In genomic region chr9:113444736-113445135, GRCh38 we compare ENCODE assay signal across 22 cellular contexts. TPM values are rescaled to one million over a fixed set of nuclear protein-coding genes. Genes with fewer than 3 reads are reported as not detected.
"Had no signal": no experiment of that assay in that cellular context is flagged by ENCODE, and none has a peak within 500 bp of the region (broad histone marks: within the 10 kb centered on the region; RNA-seq: fewer than 3 reads in every experiment).

No MANE protein-coding gene starts in this region.

- H3K27me3 ChIP-seq: body of pancreas, heart left ventricle, sigmoid colon, stomach, suprapubic skin, tibial nerve had no signal

- H3K27me3 Mint-ChIP-seq: activated CD4-positive, alpha-beta memory T cell treated with anti-CD3 and anti-CD28 coated beads, Interleukin-2, amount 10 ng/mL, durations not matched to agents 7 days and 5 days; activated naive CD4-positive, alpha-beta T cell treated with anti-CD3 and anti-CD28 coated beads, Interleukin-2, amount 10 ng/mL, durations not matched to agents 7 days and 5 days; stimulated activated memory B cell treated with anti-CD40 and anti-IgM and Interleukin-4, amounts not matched to agents 10 μg/mL and 1 μg/mL and 100 μg/mL, for 72 hours had no signal

- H3K9me3 ChIP-seq: body of pancreas, heart left ventricle, mucosa of descending colon, sigmoid colon, stomach, suprapubic skin, tibial nerve had no signal

- H3K4me3 Mint-ChIP-seq: activated CD4-positive, alpha-beta memory T cell treated with anti-CD3 and anti-CD28 coated beads, Interleukin-2, amount 10 ng/mL, durations not matched to agents 7 days and 5 days; activated naive CD4-positive, alpha-beta T cell treated with anti-CD3 and anti-CD28 coated beads, Interleukin-2, amount 10 ng/mL, durations not matched to agents 7 days and 5 days; activated T-cell treated with anti-CD3 and anti-CD28 coated beads, Interleukin-2, amount 50 U/mL, for 72 hours; neural crest cell; stimulated activated memory B cell treated with anti-CD40 and anti-IgM and Interleukin-4, amounts not matched to agents 10 μg/mL and 1 μg/mL and 100 μg/mL, for 72 hours had no signal

- H3K36me3 Mint-ChIP-seq: activated naive CD4-positive, alpha-beta T cell treated with anti-CD3 and anti-CD28 coated beads, Interleukin-2, amount 10 ng/mL, durations not matched to agents 7 days and 5 days; stimulated activated memory B cell treated with anti-CD40 and anti-IgM and Interleukin-4, amounts not matched to agents 10 μg/mL and 1 μg/mL and 100 μg/mL, for 72 hours had no signal

- H3K36me3 ChIP-seq: heart left ventricle, sigmoid colon, stomach, suprapubic skin, tibial nerve had no signal

- ATAC-seq: activated T-cell treated with anti-CD3 and anti-CD28 coated beads, Interleukin-2, amount 50 U/mL, for 72 hours; body of pancreas; heart left ventricle; left colon; mucosa of descending colon; stimulated activated memory B cell treated with anti-CD40 and anti-IgM and Interleukin-4, amounts not matched to agents 10 μg/mL and 1 μg/mL and 100 μg/mL, for 72 hours had no signal

- H3K9me3 Mint-ChIP-seq: activated CD4-positive, alpha-beta memory T cell treated with anti-CD3 and anti-CD28 coated beads, Interleukin-2, amount 10 ng/mL, durations not matched to agents 7 days and 5 days; activated naive CD4-positive, alpha-beta T cell treated with anti-CD3 and anti-CD28 coated beads, Interleukin-2, amount 10 ng/mL, durations not matched to agents 7 days and 5 days; activated T-cell treated with anti-CD3 and anti-CD28 coated beads, Interleukin-2, amount 50 U/mL, for 72 hours; neural crest cell; stimulated activated memory B cell treated with anti-CD40 and anti-IgM and Interleukin-4, amounts not matched to agents 10 μg/mL and 1 μg/mL and 100 μg/mL, for 72 hours had no signal

- DNase-seq: activated CD4-positive, alpha-beta memory T cell treated with anti-CD3 and anti-CD28 coated beads, Interleukin-2, amount 10 ng/mL, durations not matched to agents 7 days and 5 days; activated CD4-positive, alpha-beta T cell treated with anti-CD3 and anti-CD28 coated beads for 48 hours; activated CD4-positive, CD25-positive, alpha-beta regulatory T cell; activated effector memory CD4-positive, alpha-beta T cell treated with Interleukin-2 at 50 U/mL for 16 hours; activated naive CD4-positive, alpha-beta T cell treated with anti-CD3 and anti-CD28 coated beads, Interleukin-2, amount 10 ng/mL, durations not matched to agents 7 days and 5 days; activated T-cell treated with anti-CD3 and anti-CD28 coated beads, Interleukin-2, amount 50 U/mL, for 72 hours; body of pancreas; effector CD4-positive, alpha-beta T cell; heart left ventricle; left colon; mesenchymal stem cell; mucosa of descending colon; posterior cingulate gyrus; sigmoid colon; stimulated activated CD4-positive, alpha-beta T cell treated with anti-CD3 and anti-CD28 coated beads, Interleukin-15, amount 100 ng/mL, for 24 hours; stomach had no signal

- H3K27ac Mint-ChIP-seq: activated CD4-positive, alpha-beta memory T cell treated with anti-CD3 and anti-CD28 coated beads, Interleukin-2, amount 10 ng/mL, durations not matched to agents 7 days and 5 days; activated naive CD4-positive, alpha-beta T cell treated with anti-CD3 and anti-CD28 coated beads, Interleukin-2, amount 10 ng/mL, durations not matched to agents 7 days and 5 days; activated T-cell treated with anti-CD3 and anti-CD28 coated beads, Interleukin-2, amount 50 U/mL, for 72 hours; stimulated activated memory B cell treated with anti-CD40 and anti-IgM and Interleukin-4, amounts not matched to agents 10 μg/mL and 1 μg/mL and 100 μg/mL, for 72 hours had no signal

- H3K4me3 ChIP-seq: body of pancreas, heart left ventricle, mucosa of descending colon, sigmoid colon, smooth muscle cell, stomach, suprapubic skin, tibial nerve had no signal

- H3K4me1 ChIP-seq: body of pancreas, suprapubic skin had no signal

- H3K4me2 ChIP-seq: smooth muscle cell had no signal

- H3K4me1 Mint-ChIP-seq: activated CD4-positive, alpha-beta memory T cell treated with anti-CD3 and anti-CD28 coated beads, Interleukin-2, amount 10 ng/mL, durations not matched to agents 7 days and 5 days; stimulated activated memory B cell treated with anti-CD40 and anti-IgM and Interleukin-4, amounts not matched to agents 10 μg/mL and 1 μg/mL and 100 μg/mL, for 72 hours had no signal

- H3K27ac ChIP-seq: body of pancreas, heart left ventricle, sigmoid colon, stomach, suprapubic skin, tibial nerve had no signal

RNA-seq across cellular contexts. Expression of gene C9orf43, which starts 34.2 kb away (rescaled TPM):
- total RNA-seq: epithelial cell of proximal tubule had no signal
- polyA plus RNA-seq: smooth muscle cell had no signal
